In genomic region chr2:88813612-88814011, GRCh38 we compare ENCODE assay signal across 20 cellular contexts.
DNase-seq lines count a peak whose midpoint lies in the region; ATAC-seq, FAIRE-seq and TF ChIP-seq lines count a peak whose summit lies in the region.
"Had no signal": no experiment of that assay in that cellular context is flagged by ENCODE, and none has a peak within 500 bp of the region (broad histone marks: within the 10 kb centered on the region; RNA-seq: fewer than 3 reads in every experiment).

No MANE protein-coding gene starts in this region.

- H3K4me3 ChIP-seq in GM06990 (replicated peaks; ENCODE audit: low read depth, low read length) (no peak overlapping the region), K562 (no peak overlapping the region)
- H3K4me3 ChIP-seq: neural progenitor cell, smooth muscle cell, vagina had no signal

- TF ChIP-seq EP300 in Ishikawa (IDR thresholded peaks at IDR 0.05; ENCODE audit: borderline replicate concordance) (no peak), K562 (IDR thresholded peaks at IDR 0.05; ENCODE audit: low read length) (no peak)

- BruUV-seq in K562 (replicated peaks; lab: Mats Ljungman, UMichigan), result no TSS peak

- no peak for ATAC-seq in K562

- TF ChIP-seq POLR2A in K562 (conservative IDR thresholded peaks at IDR 0.05), result no peak

- intact Hi-C loops in K562 (cut with micrococcal nuclease), result no loop called here

- H3K9me1 ChIP-seq in K562 (ENCODE audit: control insufficient read depth, insufficient read depth, low read length), result no peaks in the 10 kb centered on the region

- no peak for FAIRE-seq in K562 (lab: Jason Lieb, UNC)
- FAIRE-seq: frontal cortex, GM18507 had no signal

- TF ChIP-seq RAD21 in Ishikawa (IDR thresholded peaks at IDR 0.05; ENCODE audit: low read depth) (peak; percentile 6; the same call in 1 of the 2 replicates), K562 (CRISPR knock-in tag; conservative IDR thresholded peaks at IDR 0.05 in 1 of 2, IDR thresholded peaks at IDR 0.05 in 1 of 2) (no peak)

- no peak overlapping the region for H3K4me2 ChIP-seq in K562 (ENCODE audit: insufficient read depth, low read length)
- H3K4me2 ChIP-seq: neural progenitor cell, smooth muscle cell had no signal

- in situ Hi-C loops in K562 (cut with MboI), result no loop called here

- H3K27me3 ChIP-seq in GM06990 (replicated peaks; ENCODE audit: control insufficient read depth, insufficient read depth, low read length), result no peaks in the 10 kb centered on the region
- H3K27me3 ChIP-seq in K562 (ENCODE audit: control insufficient read depth in 2 of 2, insufficient read depth in 2 of 2, low read length in 2 of 2), result no peaks in the 10 kb centered on the region
- H3K27me3 ChIP-seq: neural progenitor cell, vagina had no signal

- CTCF ChIA-PET in K562 (lab: Yijun Ruan, JAX; ENCODE audit: low intra/inter-chr PET ratio), result no interaction called here

- no peaks in the 10 kb centered on the region; the same call in 1 of the 2 replicates for H3K9me3 ChIP-seq in K562 (replicated peaks; ENCODE audit: control insufficient read depth, insufficient read depth, low read depth, low read length)
- H3K9me3 ChIP-seq: vagina had no signal

- H3K4me1 ChIP-seq in K562 (replicated peaks in 1 of 2; ENCODE audit: control insufficient read depth in 2 of 2, insufficient read depth in 2 of 2, low read length in 2 of 2), result no peaks in the 10 kb centered on the region
- H3K4me1 ChIP-seq: neural progenitor cell, vagina had no signal

- H3K79me2 ChIP-seq in K562 (ENCODE audit: control insufficient read depth, insufficient read depth, low read length), result no peaks in the 10 kb centered on the region

- H3K9ac ChIP-seq in K562 (ENCODE audit: insufficient read depth in 1 of 2, low read depth in 2 of 2, low read length in 2 of 2), result no peak overlapping the region
- H3K9ac ChIP-seq: neural progenitor cell had no signal

- H4K20me1 ChIP-seq in K562 (replicated peaks; ENCODE audit: control insufficient read depth, insufficient read depth, low read length), result no peaks in the 10 kb centered on the region

- TF ChIP-seq CTCF in GM06990 (IDR thresholded peaks at IDR 0.05; ENCODE audit: insufficient read depth, low read length, poor library complexity, severe bottlenecking) (peak; percentile 9), K562 (IDR thresholded peaks at IDR 0.05 in 2 of 3, conservative IDR thresholded peaks at IDR 0.05 in 1 of 3; ENCODE audit: insufficient read depth in 2 of 3, low read depth in 1 of 3, low read length in 3 of 3) (0 out of 6 replicates have a peak, but pooled peaks of 2 of the 3 experiments have one; percentile 11 to 22)

- no peak overlapping the region for H3K27ac ChIP-seq in K562 (ENCODE audit: extremely low read depth, low read depth, low read length)
- H3K27ac ChIP-seq: HL-60, neural progenitor cell, vagina had no signal

- H2AFZ ChIP-seq in K562 (ENCODE audit: low read depth, low read length), result no peak overlapping the region
- H2AFZ ChIP-seq: neural progenitor cell had no signal

- POLR2A ChIA-PET in K562 (lab: Yijun Ruan, JAX), result interaction anchor here (0.6 kb wide), 1 partner anchor 67 kb away, joined by 3 read pairs; no protein-coding TSS in a partner anchor

- H3K36me3 ChIP-seq in GM06990 (ENCODE audit: control insufficient read depth, insufficient read depth, low read length) (no peaks in the 10 kb centered on the region), K562 (ENCODE audit: control insufficient read depth, insufficient read depth, low read length) (no peaks in the 10 kb centered on the region)
- H3K36me3 ChIP-seq: neural progenitor cell, vagina had no signal

- DNase-seq in GM06990 (ENCODE audit: extremely low read depth, insufficient read length), result no peak
- no peak for DNase-seq in K562 (ENCODE audit: extremely low read depth in 1 of 4, low spot score in 3 of 4)
- DNase-seq in iPS-NIHi7 (ENCODE audit: extremely low spot score), result peak; percentile 35
- DNase-seq in CD1c-positive myeloid dendritic cell (ENCODE audit: extremely low spot score), result no peak
- DNase-seq in NCI-H510A (lab: John Stamatoyannopoulos, UW), result no peak
- no peak for DNase-seq in A172 (ENCODE audit: low spot score)
- DNase-seq: activated CD4-positive, alpha-beta T cell treated with anti-CD3 and anti-CD28 coated beads, Interleukin-2, amount 10 ng/mL, durations not matched to agents 7 days and 5 days; activated CD8-positive, alpha-beta memory T cell treated with anti-CD3 and anti-CD28 coated beads, Interleukin-2, amount 50 U/mL, for 48 hours; H9; IMR-90; NCI-H1105 treated with DMSO at 0.1 percent for 48 hours; stimulated activated CD4-positive, alpha-beta T cell treated with anti-CD3 and anti-CD28 coated beads, Interleukin-4, amount 100 ng/mL, for 4 hours; substantia nigra had no signal

- WGBS in K562 (ENCODE audit: insufficient coverage, low coverage, missing lambda C conversion rate), result 0% methylated on average over 3 of the region's 4 CpGs

TF ChIP-seq in Ishikawa, 13 proteins besides CTCF, POLR2A, EP300 and RAD21:
- no peak for TF ChIP-seq NFIC (IDR thresholded peaks at IDR 0.05)
- no peak for TF ChIP-seq USF1 (IDR thresholded peaks at IDR 0.05)
- TF ChIP-seq EGR1 (IDR thresholded peaks at IDR 0.05), result no peak

TF ChIP-seq in K562, 482 proteins besides CTCF, POLR2A, EP300 and RAD21:
- TF ChIP-seq SMARCA5 (IDR thresholded peaks at IDR 0.05), result no peak
